ENCODE assay signal across 18 cellular contexts in genomic region chr12:108810636-108811035, GRCh38.
"Had no signal": no experiment of that assay in that cellular context is flagged by ENCODE, and none has a peak within 500 bp of the region (broad histone marks: within the 10 kb centered on the region; RNA-seq: fewer than 3 reads in every experiment).

No MANE protein-coding gene starts in this region.

- ATAC-seq: body of pancreas; esophagus mucosa; left ventricle myocardium superior; pancreas; stimulated activated naive B cell treated with anti-CD40 and anti-IgM and Interleukin-4, amounts not matched to agents 10 μg/mL and 1 μg/mL and 100 μg/mL, for 72 hours had no signal

- H3K27me3 Mint-ChIP-seq: activated B cell treated with CpG ODN at 0.5 μM for 24 hours; activated naive CD4-positive, alpha-beta T cell treated with anti-CD3 and anti-CD28 coated beads, Interleukin-2, amount 10 ng/mL, durations not matched to agents 7 days and 5 days; stimulated activated naive B cell treated with anti-CD40 and anti-IgM and Interleukin-4, amounts not matched to agents 10 μg/mL and 1 μg/mL and 100 μg/mL, for 72 hours had no signal

- H3K9me3 Mint-ChIP-seq: activated B cell treated with CpG ODN at 0.5 μM for 24 hours; activated naive CD4-positive, alpha-beta T cell treated with anti-CD3 and anti-CD28 coated beads, Interleukin-2, amount 10 ng/mL, durations not matched to agents 7 days and 5 days; activated T-helper 2 cell treated with anti-CD3 and anti-CD28 coated beads, Interferon-gamma antibody, Interleukin-2, Interleukin-4, amounts not matched to agents 10 μg/mL and 5 μg/mL and 100 μg/mL, durations not matched to agents 14 hours and 24 hours and 36 hours; stimulated activated naive B cell treated with anti-CD40 and anti-IgM and Interleukin-4, amounts not matched to agents 10 μg/mL and 1 μg/mL and 100 μg/mL, for 72 hours had no signal

- H3K9me3 ChIP-seq: body of pancreas, colonic mucosa, pancreas, tibial nerve, vagina had no signal

- H3K4me1 ChIP-seq: body of pancreas, colonic mucosa, pancreas had no signal

- H3K27me3 ChIP-seq: body of pancreas, colonic mucosa, pancreas, tibial nerve, vagina had no signal

- DNase-seq: activated B cell treated with CpG ODN at 0.5 μM for 24 hours; activated CD4-positive, alpha-beta T cell treated with anti-CD3 and anti-CD28 coated beads for 48 hours; activated naive CD4-positive, alpha-beta T cell treated with anti-CD3 and anti-CD28 coated beads, Interleukin-2, amount 10 ng/mL, durations not matched to agents 7 days and 5 days; amniotic stem cell; body of pancreas; caudate nucleus; colonic mucosa; hippocampal formation; left ventricle myocardium superior; stimulated activated CD4-positive, alpha-beta T cell treated with anti-CD3 and anti-CD28 coated beads, Interleukin-2, amount 100 ng/mL, for 48 hours; stimulated activated naive B cell treated with anti-CD40 and anti-IgM and Interleukin-4, amounts not matched to agents 10 μg/mL and 1 μg/mL and 100 μg/mL, for 72 hours; substantia nigra; T-helper 2 cell had no signal

- H3K27ac Mint-ChIP-seq: activated B cell treated with CpG ODN at 0.5 μM for 24 hours; activated naive CD4-positive, alpha-beta T cell treated with anti-CD3 and anti-CD28 coated beads, Interleukin-2, amount 10 ng/mL, durations not matched to agents 7 days and 5 days; activated T-helper 2 cell treated with anti-CD3 and anti-CD28 coated beads, Interferon-gamma antibody, Interleukin-2, Interleukin-4, amounts not matched to agents 10 μg/mL and 5 μg/mL and 100 μg/mL, durations not matched to agents 14 hours and 24 hours and 36 hours; stimulated activated naive B cell treated with anti-CD40 and anti-IgM and Interleukin-4, amounts not matched to agents 10 μg/mL and 1 μg/mL and 100 μg/mL, for 72 hours had no signal

- H3K36me3 ChIP-seq: colonic mucosa had no signal

- H3K4me3 ChIP-seq: body of pancreas, colonic mucosa, pancreas, tibial nerve, vagina had no signal

- H3K4me1 Mint-ChIP-seq: activated B cell treated with CpG ODN at 0.5 μM for 24 hours; activated naive CD4-positive, alpha-beta T cell treated with anti-CD3 and anti-CD28 coated beads, Interleukin-2, amount 10 ng/mL, durations not matched to agents 7 days and 5 days had no signal

- H3K4me3 Mint-ChIP-seq: activated B cell treated with CpG ODN at 0.5 μM for 24 hours; activated naive CD4-positive, alpha-beta T cell treated with anti-CD3 and anti-CD28 coated beads, Interleukin-2, amount 10 ng/mL, durations not matched to agents 7 days and 5 days had no signal

- H3K27ac ChIP-seq: body of pancreas, colonic mucosa, pancreas, vagina had no signal
